In the genomic region with DNA sequence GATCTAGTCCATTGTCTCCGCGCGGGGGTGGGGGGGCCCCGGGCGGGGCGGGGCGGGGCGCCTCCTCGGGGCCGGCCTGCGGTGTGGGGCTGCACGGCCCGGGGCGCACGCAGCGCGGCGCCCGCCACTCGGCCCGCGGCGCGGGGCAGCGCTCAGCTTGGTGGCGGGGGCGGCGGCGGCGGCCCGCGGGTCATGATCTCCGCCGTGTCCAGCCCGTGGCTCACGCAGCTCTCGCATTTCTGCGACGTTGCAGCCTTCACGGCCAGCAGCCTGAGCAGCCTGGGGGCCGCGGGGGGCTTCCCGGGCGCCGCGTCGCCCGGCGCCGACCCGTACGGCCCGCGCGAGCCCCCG, we compare ENCODE assay signal across 8 cellular contexts. TPM values are rescaled to one million over a fixed set of nuclear protein-coding genes. Genes with fewer than 3 reads are reported as not detected.
DNase-seq lines count a peak whose midpoint lies in the region; ATAC-seq and TF ChIP-seq lines count a peak whose summit lies in the region.

A gene (plus strand): TSS at position 127 of the 351 bp plus-strand sequence. CDS start 66 bp downstream, at position 193.

- H3K4me1 Mint-ChIP-seq in stimulated activated naive CD8-positive, alpha-beta T cell treated with anti-CD3 and anti-CD28 coated beads, Interleukin-15, Interleukin-2, amounts not matched to agents 100 ng/mL and 50 ng/mL, for 24 hours (ENCODE audit: low read depth): peaks cover 29% of the 10 kb centered on the region
- peaks cover 34% of the 10 kb centered on the region for H3K4me1 Mint-ChIP-seq in activated naive CD8-positive, alpha-beta T cell (ENCODE audit: low read depth)
- H3K4me1 Mint-ChIP-seq in mesothelial cell of epicardium: peaks cover 22% of the 10 kb centered on the region

- H3K9me3 Mint-ChIP-seq in stimulated activated naive CD8-positive, alpha-beta T cell treated with anti-CD3 and anti-CD28 coated beads, Interleukin-15, Interleukin-2, amounts not matched to agents 100 ng/mL and 50 ng/mL, for 24 hours: no peaks in the 10 kb centered on the region
- no peaks in the 10 kb centered on the region for H3K9me3 Mint-ChIP-seq in activated naive CD8-positive, alpha-beta T cell (ENCODE audit: low read depth)
- H3K9me3 Mint-ChIP-seq in mesothelial cell of epicardium: no peaks in the 10 kb centered on the region

- peak within 1 kb of the TSS; percentile 38 for H3K27ac Mint-ChIP-seq in stimulated activated naive CD8-positive, alpha-beta T cell treated with anti-CD3 and anti-CD28 coated beads, Interleukin-15, Interleukin-2, amounts not matched to agents 100 ng/mL and 50 ng/mL, for 24 hours
- H3K27ac Mint-ChIP-seq in activated naive CD8-positive, alpha-beta T cell: no peak within 1 kb of the TSS
- no peak within 1 kb of the TSS for H3K27ac Mint-ChIP-seq in mesothelial cell of epicardium

- no peak within 1 kb of the TSS for H3K27ac ChIP-seq in right atrium auricular region

- no peak for ATAC-seq in stimulated activated naive CD8-positive, alpha-beta T cell treated with anti-CD3 and anti-CD28 coated beads, Interleukin-15, Interleukin-2, amounts not matched to agents 100 U/mL and 50 U/mL, for 24 hours
- ATAC-seq in GM19463 (IDR thresholded peaks at IDR 0.05; ENCODE audit: unreplicated experiment): no peak

- no peak for DNase-seq in stimulated activated naive CD8-positive, alpha-beta T cell treated with anti-CD3 and anti-CD28 coated beads, Interleukin-15, Interleukin-2, amounts not matched to agents 100 U/mL and 50 U/mL, for 24 hours
- DNase-seq in mesothelial cell of epicardium (ENCODE audit: low spot score in 2 of 2, unreplicated experiment in 2 of 2) (no peak), A172 (ENCODE audit: low spot score) (no peak), NCI-H446 treated with DMSO at 0.1 percent for 48 hours (lab: John Stamatoyannopoulos, UW) (no peak), right atrium auricular region (ENCODE audit: low spot score) (no peak)

- H3K36me3 ChIP-seq in right atrium auricular region: no peaks in the 10 kb centered on the region

- peaks cover 0 to 34% of the 10 kb centered on the region in 2 donors for H3K4me1 ChIP-seq in right atrium auricular region

- peaks cover 23 to 56% of the 10 kb centered on the region in 2 donors for H3K27me3 ChIP-seq in right atrium auricular region

- peaks cover 68% of the 10 kb centered on the region for H3K27me3 Mint-ChIP-seq in stimulated activated naive CD8-positive, alpha-beta T cell treated with anti-CD3 and anti-CD28 coated beads, Interleukin-15, Interleukin-2, amounts not matched to agents 100 ng/mL and 50 ng/mL, for 24 hours
- H3K27me3 Mint-ChIP-seq in activated naive CD8-positive, alpha-beta T cell: peaks cover 29% of the 10 kb centered on the region
- peaks cover 83% of the 10 kb centered on the region for H3K27me3 Mint-ChIP-seq in mesothelial cell of epicardium (ENCODE audit: low read depth)

- H3K4me3 Mint-ChIP-seq in stimulated activated naive CD8-positive, alpha-beta T cell treated with anti-CD3 and anti-CD28 coated beads, Interleukin-15, Interleukin-2, amounts not matched to agents 100 ng/mL and 50 ng/mL, for 24 hours: peak within 1 kb of the TSS; percentile 77
- peak within 1 kb of the TSS; percentile 91 for H3K4me3 Mint-ChIP-seq in activated naive CD8-positive, alpha-beta T cell
- peak within 1 kb of the TSS; percentile 67 for H3K4me3 Mint-ChIP-seq in mesothelial cell of epicardium

- peak within 1 kb of the TSS in 1 of 2 donors; percentile 28 for H3K4me3 ChIP-seq in right atrium auricular region

- H3K9me3 ChIP-seq in right atrium auricular region: no peaks in the 10 kb centered on the region

- TF ChIP-seq CTCF in mesothelial cell of epicardium (IDR thresholded peaks at IDR 0.05; ENCODE audit: unreplicated experiment): no peak
- no peak for TF ChIP-seq CTCF in right atrium auricular region (IDR thresholded peaks at IDR 0.05)

- peaks cover 3% of the 10 kb centered on the region for H3K36me3 Mint-ChIP-seq in stimulated activated naive CD8-positive, alpha-beta T cell treated with anti-CD3 and anti-CD28 coated beads, Interleukin-15, Interleukin-2, amounts not matched to agents 100 ng/mL and 50 ng/mL, for 24 hours (ENCODE audit: low read depth)
- H3K36me3 Mint-ChIP-seq in activated naive CD8-positive, alpha-beta T cell: no peaks in the 10 kb centered on the region
- no peaks in the 10 kb centered on the region for H3K36me3 Mint-ChIP-seq in mesothelial cell of epicardium

RNA-seq across cellular contexts. Expression of the gene that starts here (rescaled TPM):
- total RNA-seq in mesothelial cell of epicardium (0.34 to 0.45 TPM in 2 of 3 replicates, not detected in the other), right atrium auricular region (under 1 TPM in 1 of 2 donors, not detected in 1; 0.24 TPM)
- 3.7 and 7.4 TPM in 2 replicates for total RNA-seq in A172 (2014; rRNA removed; shearing (Covaris generic))
